1 cellular context compared by ENCODE assay signal in genomic region chr3:100455841-100456550, GRCh38.
TF ChIP-seq lines count a peak whose summit lies in the region.

No MANE protein-coding gene starts in this region.

TF ChIP-seq in SK-N-SH, 30 proteins besides CTCF, POLR2A, EP300 and RAD21 (continued from another document):
- TF ChIP-seq MAX (IDR thresholded peaks at IDR 0.05; ENCODE audit: low read depth) = no peak
- TF ChIP-seq CHD2 (IDR thresholded peaks at IDR 0.05; ENCODE audit: low read length, partially characterized antibody) = no peak
- no peak for TF ChIP-seq FOXJ3 (CRISPR knock-in tag; IDR thresholded peaks at IDR 0.05)
- no peak for TF ChIP-seq IRF3 (IDR thresholded peaks at IDR 0.05; ENCODE audit: low read depth, low read length)
- no peak for TF ChIP-seq TAF1 (IDR thresholded peaks at IDR 0.05; ENCODE audit: borderline replicate concordance, low read depth, low read length)
- TF ChIP-seq YY1 (IDR thresholded peaks at IDR 0.05; ENCODE audit: low read depth) = no peak
- TF ChIP-seq REST (IDR thresholded peaks at IDR 0.05; ENCODE audit: low read depth, low read length) = no peak
- no peak for TF ChIP-seq SIN3A (IDR thresholded peaks at IDR 0.05; ENCODE audit: borderline replicate concordance, low read depth, low read length)
- no peak for TF ChIP-seq TEAD4 (IDR thresholded peaks at IDR 0.05; ENCODE audit: borderline replicate concordance, insufficient read depth)
- no peak for TF ChIP-seq GABPA (IDR thresholded peaks at IDR 0.05; ENCODE audit: low read depth)
- TF ChIP-seq EZH2phosphoT487 (IDR thresholded peaks at IDR 0.05; ENCODE audit: borderline replicate concordance, low read depth) = no peak
